ENCODE assay signal across 1 cellular context in genomic region chr5:111963555-111963954, GRCh38.
TF ChIP-seq lines count a peak whose summit lies in the region.

No MANE protein-coding gene starts in this region.

TF ChIP-seq in GM12878, 131 proteins besides CTCF, POLR2A, EP300 and RAD21 (continued from another document):
- TF ChIP-seq ZNF592 (IDR thresholded peaks at IDR 0.05): no peak
- TF ChIP-seq YBX1 (IDR thresholded peaks at IDR 0.05): no peak
- TF ChIP-seq POLR2AphosphoS5 (IDR thresholded peaks at IDR 0.05; ENCODE audit: low read length): no peak
- TF ChIP-seq SPI1 (IDR thresholded peaks at IDR 0.05; ENCODE audit: borderline replicate concordance, insufficient read depth, low read depth, low read length): peak; percentile 33; the same call in 1 of the 2 replicates
- no peak for TF ChIP-seq MYC (IDR thresholded peaks at IDR 0.05; ENCODE audit: insufficient read depth, insufficient read length, insufficient replicate concordance, low read length, severe bottlenecking)
